Comparison of ENCODE assay signal across 15 cellular contexts in the genomic region with DNA sequence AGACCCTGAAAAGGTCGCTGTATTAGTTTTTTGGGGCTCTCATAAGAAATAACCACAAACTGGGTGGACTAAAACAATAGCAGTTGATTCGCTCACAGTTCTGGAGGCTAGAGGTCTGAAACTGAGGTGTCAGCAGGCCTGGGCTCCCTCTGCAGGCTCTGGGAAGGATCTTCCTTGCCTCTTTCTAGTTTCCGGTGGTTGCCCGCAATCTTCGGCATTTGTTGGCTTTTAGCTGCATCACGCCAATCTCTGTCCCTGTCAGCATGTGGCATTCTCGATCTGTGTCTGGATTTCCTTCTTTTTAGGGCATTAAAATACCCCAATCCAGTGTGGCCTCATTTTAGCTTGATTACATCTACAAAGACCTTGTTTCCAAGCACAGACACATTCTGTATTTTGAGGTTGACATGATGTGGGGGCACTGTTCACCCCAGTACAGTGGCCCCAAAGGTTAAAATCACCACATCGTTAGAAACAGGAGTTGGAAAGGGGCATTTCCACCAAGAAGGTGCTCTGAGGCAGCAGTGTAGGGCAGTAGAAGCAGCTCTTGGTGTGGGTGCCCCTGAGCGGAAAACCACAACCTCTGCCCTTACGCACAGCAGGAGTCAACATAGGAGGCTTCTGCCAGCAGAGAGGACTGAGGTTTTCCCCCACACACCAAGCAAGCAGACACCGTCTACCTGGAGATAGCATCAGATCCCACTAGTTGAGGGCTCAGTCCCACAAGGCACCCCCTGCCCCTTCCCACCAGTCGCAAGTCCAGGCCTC. TPM values are rescaled to one million over a fixed set of nuclear protein-coding genes. Genes with fewer than 3 reads are reported as not detected.
A peak's percentile ranks its signal among the peaks of the same experiment; 100 is the strongest.
DNase-seq lines count a peak whose midpoint lies in the region; ATAC-seq and TF ChIP-seq lines count a peak whose summit lies in the region.
"Had no signal": no experiment of that assay in that cellular context is flagged by ENCODE, and none has a peak within 500 bp of the region (broad histone marks: within the 10 kb centered on the region; RNA-seq: fewer than 3 reads in every experiment).

No MANE protein-coding gene starts in this region.

- peaks cover 58% of the 10 kb centered on the region for H3K4me1 Mint-ChIP-seq in stimulated activated effector memory CD8-positive, alpha-beta T cell treated with anti-CD3 and anti-CD28 coated beads, Interleukin-12 subunit alpha, Interleukin-12 subunit beta, amount 100 ng/mL, for 72 hours
- no peaks in the 10 kb centered on the region for H3K4me1 Mint-ChIP-seq in endothelial cell (ENCODE audit: unreplicated experiment)

- H3K9me3 Mint-ChIP-seq in stimulated activated effector memory CD8-positive, alpha-beta T cell treated with anti-CD3 and anti-CD28 coated beads, Interleukin-12 subunit alpha, Interleukin-12 subunit beta, amount 100 ng/mL, for 72 hours, result no peaks in the 10 kb centered on the region
- no peaks in the 10 kb centered on the region for H3K9me3 Mint-ChIP-seq in endothelial cell (ENCODE audit: unreplicated experiment)

- in situ Hi-C loops in KBM-7 (cut with MboI; ENCODE audit: low pct_unique_long_range_greater_than_20kb, low sequenced_read_pairs), result no loop called here

- H3K36me3 Mint-ChIP-seq in stimulated activated effector memory CD8-positive, alpha-beta T cell treated with anti-CD3 and anti-CD28 coated beads, Interleukin-12 subunit alpha, Interleukin-12 subunit beta, amount 100 ng/mL, for 72 hours, result peaks cover 100% of the 10 kb centered on the region
- H3K36me3 Mint-ChIP-seq in endothelial cell (ENCODE audit: low read depth, unreplicated experiment), result peaks cover 62% of the 10 kb centered on the region

- H3K27me3 ChIP-seq in WERI-Rb-1 (ENCODE audit: insufficient read depth, low read depth, severe bottlenecking), result no peaks in the 10 kb centered on the region
- H3K27me3 ChIP-seq in effector memory CD4-positive, alpha-beta T cell (replicated peaks; ENCODE audit: control insufficient read depth, insufficient read depth, low read length, poor library complexity, severe bottlenecking), result no peaks in the 10 kb centered on the region
- H3K27me3 ChIP-seq in thyroid gland, result no peaks in the 10 kb centered on the region
- H3K27me3 ChIP-seq: left lung, neutrophil had no signal

- DNase-seq in activated T-cell treated with anti-CD3 and anti-CD28 coated beads, Interleukin-2, amount 50 U/mL, for 1 hour, result peak; percentile 34
- DNase-seq in activated T-cell treated with anti-CD3 and anti-CD28 coated beads, Interleukin-2, amount 50 U/mL, for 48 hours, result no peak
- DNase-seq in WERI-Rb-1 (no peak), endothelial cell (ENCODE audit: low spot score) (no peak), thyroid gland (no peak), KBM-7 (no peak)
- peak; percentile 24 to 39 (median 25) for DNase-seq in effector memory CD4-positive, alpha-beta T cell
- DNase-seq in stimulated activated effector memory CD8-positive, alpha-beta T cell treated with anti-CD3 and anti-CD28 coated beads, Interleukin-12 subunit alpha, Interleukin-12 subunit beta, amount 100 ng/mL, for 72 hours (ENCODE audit: low spot score in 2 of 2), result no peak
- DNase-seq: DMS79 treated with DMSO at 0.1 percent for 48 hours, left lung, NCI-H446 had no signal

- peak overlapping the region; percentile 65 for H3K4me3 Mint-ChIP-seq in stimulated activated effector memory CD8-positive, alpha-beta T cell treated with anti-CD3 and anti-CD28 coated beads, Interleukin-12 subunit alpha, Interleukin-12 subunit beta, amount 100 ng/mL, for 72 hours
- no peak overlapping the region for H3K4me3 Mint-ChIP-seq in endothelial cell (ENCODE audit: unreplicated experiment)

- H3K27me3 Mint-ChIP-seq in endothelial cell (ENCODE audit: unreplicated experiment), result no peaks in the 10 kb centered on the region

- no peak overlapping the region for H3K4me3 ChIP-seq in WERI-Rb-1 (ENCODE audit: low read depth, low read length)
- H3K4me3 ChIP-seq in effector memory CD4-positive, alpha-beta T cell (ENCODE audit: insufficient read depth, low read depth, low read length, poor library complexity, severe bottlenecking), result no peak overlapping the region
- H3K4me3 ChIP-seq in thyroid gland (replicated peaks in 1 of 3), result no peak overlapping the region
- H3K4me3 ChIP-seq: left lung, skin epidermis had no signal

- H3K36me3 ChIP-seq in WERI-Rb-1 (peaks cover 92% of the 10 kb centered on the region), thyroid gland (peaks cover 61 to 75% of the 10 kb centered on the region in 2 donors)
- peaks cover 74% of the 10 kb centered on the region for H3K36me3 ChIP-seq in effector memory CD4-positive, alpha-beta T cell (ENCODE audit: control insufficient read depth, insufficient read depth, low read length)

- peak overlapping the region; percentile 89 for H3K27ac Mint-ChIP-seq in stimulated activated effector memory CD8-positive, alpha-beta T cell treated with anti-CD3 and anti-CD28 coated beads, Interleukin-12 subunit alpha, Interleukin-12 subunit beta, amount 100 ng/mL, for 72 hours
- H3K27ac Mint-ChIP-seq in endothelial cell (ENCODE audit: unreplicated experiment), result no peak overlapping the region

- TF ChIP-seq CTCF in WERI-Rb-1 (IDR thresholded peaks at IDR 0.05; ENCODE audit: low read depth, low read length) (peak; percentile 55), endothelial cell (IDR thresholded peaks at IDR 0.05; ENCODE audit: unreplicated experiment) (no peak), thyroid gland (IDR thresholded peaks at IDR 0.05) (no peak)

- peaks cover 5% of the 10 kb centered on the region for H3K9me3 ChIP-seq in WERI-Rb-1 (ENCODE audit: severe bottlenecking)
- no peaks in the 10 kb centered on the region for H3K9me3 ChIP-seq in effector memory CD4-positive, alpha-beta T cell (ENCODE audit: control insufficient read depth, low read length)
- no peaks in the 10 kb centered on the region for H3K9me3 ChIP-seq in thyroid gland
- H3K9me3 ChIP-seq: left lung, neutrophil had no signal

- WGBS in thyroid gland, 2 donors, result 89% methylated on average over 11 to 12 of the region's 12 CpGs

- H3K27ac ChIP-seq in WERI-Rb-1 (peak overlapping the region; percentile 34), thyroid gland (no peak overlapping the region)
- H3K27ac ChIP-seq in effector memory CD4-positive, alpha-beta T cell (ENCODE audit: insufficient read depth, low read length, poor library complexity, severe bottlenecking), result peak overlapping the region; percentile 20
- H3K27ac ChIP-seq: epithelial cell of prostate, left lung, neutrophil had no signal

- peak; percentile 94 for ATAC-seq in stimulated activated effector memory CD8-positive, alpha-beta T cell treated with anti-CD3 and anti-CD28 coated beads, Interleukin-12 subunit alpha, Interleukin-12 subunit beta, amount 100 ng/mL, for 72 hours
- ATAC-seq: left lung, Panc1 had no signal

- H3K4me1 ChIP-seq in effector memory CD4-positive, alpha-beta T cell (ENCODE audit: control insufficient read depth, insufficient read depth, low read length, poor library complexity, severe bottlenecking), result no peaks in the 10 kb centered on the region
- no peaks in the 10 kb centered on the region for H3K4me1 ChIP-seq in thyroid gland
- H3K4me1 ChIP-seq: left lung had no signal

- intact Hi-C loops in thyroid gland (cut with DNase I), result no loop called here

- TF ChIP-seq POLR2A in thyroid gland (IDR thresholded peaks at IDR 0.05), result no peak

RNA-seq across cellular contexts. Expression of a gene that starts 13.5 kb away (rescaled TPM):
- total RNA-seq in endothelial cell (ENCODE audit: unreplicated experiment), result 12.6 TPM
- 10 to 100 TPM; 10.6 to 19.4 (median 15.9) TPM for total RNA-seq in thyroid gland

RNA-seq across cellular contexts. Expression of a gene that starts 13.5 kb away (rescaled TPM):
- total RNA-seq in endothelial cell (ENCODE audit: unreplicated experiment) (1,208 TPM), thyroid gland (1,000 to 10,000 TPM; 1,286 to 2,844 (median 1,849) TPM)

RNA-seq across cellular contexts. Expression of a gene that starts 13.6 kb away (rescaled TPM):
- total RNA-seq in endothelial cell (ENCODE audit: unreplicated experiment) (22.6 TPM), thyroid gland (10 to 100 TPM; 13.7 to 19.6 (median 16.3) TPM)

RNA-seq across cellular contexts. Expression of a gene that starts 40.7 kb away (rescaled TPM):
- total RNA-seq in endothelial cell (ENCODE audit: unreplicated experiment) (21.5 TPM), thyroid gland (10 to 100 TPM; 25.4 to 38.2 (median 29.9) TPM)

Comparison
In these comparisons a context has a peak if more than half of its experiments do, and no peak if none do; other contexts are left out.
1. DNase-seq: peak in activated T-cell treated with anti-CD3 and anti-CD28 coated beads, Interleukin-2, amount 50 U/mL, for 1 hour (single experiment) and effector memory CD4-positive, alpha-beta T cell (3 of 3); none in activated T-cell treated with anti-CD3 and anti-CD28 coated beads, Interleukin-2, amount 50 U/mL, for 48 hours (0 of 2), WERI-Rb-1 (single experiment), stimulated activated effector memory CD8-positive, alpha-beta T cell treated with anti-CD3 and anti-CD28 coated beads, Interleukin-12 subunit alpha, Interleukin-12 subunit beta, amount 100 ng/mL, for 72 hours (0 of 2), endothelial cell (single experiment), thyroid gland (0 of 2) and KBM-7 (single experiment).
2. H3K27ac ChIP-seq: peak in WERI-Rb-1 (single experiment) and effector memory CD4-positive, alpha-beta T cell (single experiment); none in thyroid gland (0 of 3).